1 cellular context compared by ENCODE assay signal in genomic region chr14:24105609-24106256, GRCh38. TPM values are rescaled to one million over a fixed set of nuclear protein-coding genes. Genes with fewer than 3 reads are reported as not detected.
"Had no signal": no experiment of that assay in that cellular context is flagged by ENCODE, and none has a peak within 500 bp of the region (broad histone marks: within the 10 kb centered on the region; RNA-seq: fewer than 3 reads in every experiment).

No MANE protein-coding gene starts in this region.

RNA-seq across cellular contexts. Expression of gene FITM1, which starts 24.7 kb away (rescaled TPM):
- total RNA-seq: epithelial cell of proximal tubule had no signal
